Comparison of ENCODE assay signal across 1 cellular context in the genomic region with DNA sequence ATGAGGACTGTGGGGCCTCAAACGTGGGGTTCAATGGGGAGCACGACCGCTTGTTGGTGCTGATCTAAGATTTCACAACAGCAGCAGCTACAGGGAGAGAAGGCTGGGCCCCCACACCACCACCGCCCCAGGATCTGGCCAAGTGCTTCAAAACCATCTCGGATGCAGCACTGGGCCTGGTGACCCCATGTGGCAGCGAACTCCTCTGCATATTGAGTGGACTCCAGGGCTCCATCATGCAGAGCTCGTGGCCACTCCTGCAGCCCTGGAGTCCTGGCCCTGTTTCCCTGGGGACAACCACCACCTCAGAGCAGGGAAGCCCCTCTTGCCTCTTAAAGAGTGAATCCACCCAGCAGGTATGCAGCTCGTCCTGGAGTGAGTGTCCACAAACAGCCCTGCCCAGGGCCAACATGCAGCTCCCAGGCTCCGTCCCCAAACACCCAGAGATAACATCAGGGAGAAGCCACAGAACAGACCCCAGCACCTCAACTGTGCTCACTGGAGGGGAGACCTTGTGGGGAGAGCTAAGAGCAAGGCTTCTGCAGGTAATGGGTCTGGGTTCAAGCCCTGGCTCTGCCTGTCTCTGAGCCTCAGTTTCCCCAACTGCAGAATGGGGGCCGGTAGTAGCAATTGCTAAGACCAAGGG.
TF ChIP-seq lines count a peak whose summit lies in the region.

No MANE protein-coding gene starts in this region.

TF ChIP-seq in WTC11, 78 proteins besides CTCF, POLR2A, EP300 and RAD21 (continued from another document):
- TF ChIP-seq, protein P1, sequence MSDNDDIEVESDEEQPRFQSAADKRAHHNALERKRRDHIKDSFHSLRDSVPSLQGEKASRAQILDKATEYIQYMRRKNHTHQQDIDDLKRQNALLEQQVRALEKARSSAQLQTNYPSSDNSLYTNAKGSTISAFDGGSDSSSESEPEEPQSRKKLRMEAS (CRISPR knock-in tag; IDR thresholded peaks at IDR 0.05): no peak
- TF ChIP-seq, protein P2, sequence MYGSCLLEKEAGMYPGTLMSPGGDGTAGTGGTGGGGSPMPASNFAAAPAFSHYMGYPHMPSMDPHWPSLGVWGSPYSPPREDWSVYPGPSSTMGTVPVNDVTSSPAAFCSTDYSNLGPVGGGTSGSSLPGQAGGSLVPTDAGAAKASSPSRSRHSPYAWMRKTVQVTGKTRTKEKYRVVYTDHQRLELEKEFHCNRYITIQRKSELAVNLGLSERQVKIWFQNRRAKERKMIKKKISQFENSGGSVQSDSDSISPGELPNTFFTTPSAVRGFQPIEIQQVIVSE (CRISPR knock-in tag; IDR thresholded peaks at IDR 0.05; ENCODE audit: borderline replicate concordance): no peak
- TF ChIP-seq NR2C2 (CRISPR knock-in tag; IDR thresholded peaks at IDR 0.05): no peak
- TF ChIP-seq CREB1 (CRISPR knock-in tag; IDR thresholded peaks at IDR 0.05): no peak
- TF ChIP-seq GABPB1 (CRISPR knock-in tag; IDR thresholded peaks at IDR 0.05): no peak
- TF ChIP-seq, protein P3, sequence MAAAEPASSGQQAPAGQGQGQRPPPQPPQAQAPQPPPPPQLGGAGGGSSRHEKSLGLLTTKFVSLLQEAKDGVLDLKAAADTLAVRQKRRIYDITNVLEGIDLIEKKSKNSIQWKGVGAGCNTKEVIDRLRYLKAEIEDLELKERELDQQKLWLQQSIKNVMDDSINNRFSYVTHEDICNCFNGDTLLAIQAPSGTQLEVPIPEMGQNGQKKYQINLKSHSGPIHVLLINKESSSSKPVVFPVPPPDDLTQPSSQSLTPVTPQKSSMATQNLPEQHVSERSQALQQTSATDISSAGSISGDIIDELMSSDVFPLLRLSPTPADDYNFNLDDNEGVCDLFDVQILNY (CRISPR knock-in tag; IDR thresholded peaks at IDR 0.05): no peak
- TF ChIP-seq JUN (CRISPR knock-in tag; IDR thresholded peaks at IDR 0.05): no peak
- TF ChIP-seq CREM (CRISPR knock-in tag; IDR thresholded peaks at IDR 0.05): no peak
- TF ChIP-seq, protein P4, sequence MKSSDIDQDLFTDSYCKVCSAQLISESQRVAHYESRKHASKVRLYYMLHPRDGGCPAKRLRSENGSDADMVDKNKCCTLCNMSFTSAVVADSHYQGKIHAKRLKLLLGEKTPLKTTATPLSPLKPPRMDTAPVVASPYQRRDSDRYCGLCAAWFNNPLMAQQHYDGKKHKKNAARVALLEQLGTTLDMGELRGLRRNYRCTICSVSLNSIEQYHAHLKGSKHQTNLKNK (CRISPR knock-in tag; IDR thresholded peaks at IDR 0.05): no peak
- TF ChIP-seq PRRX2 (CRISPR knock-in tag; IDR thresholded peaks at IDR 0.05): no peak
- TF ChIP-seq, protein P5, sequence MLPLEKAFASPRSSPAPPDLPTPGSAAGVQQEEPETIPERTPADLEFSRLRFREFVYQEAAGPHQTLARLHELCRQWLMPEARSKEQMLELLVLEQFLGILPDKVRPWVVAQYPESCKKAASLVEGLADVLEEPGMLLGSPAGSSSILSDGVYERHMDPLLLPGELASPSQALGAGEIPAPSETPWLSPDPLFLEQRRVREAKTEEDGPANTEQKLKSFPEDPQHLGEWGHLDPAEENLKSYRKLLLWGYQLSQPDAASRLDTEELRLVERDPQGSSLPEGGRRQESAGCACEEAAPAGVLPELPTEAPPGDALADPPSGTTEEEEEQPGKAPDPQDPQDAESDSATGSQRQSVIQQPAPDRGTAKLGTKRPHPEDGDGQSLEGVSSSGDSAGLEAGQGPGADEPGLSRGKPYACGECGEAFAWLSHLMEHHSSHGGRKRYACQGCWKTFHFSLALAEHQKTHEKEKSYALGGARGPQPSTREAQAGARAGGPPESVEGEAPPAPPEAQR (CRISPR knock-in tag; IDR thresholded peaks at IDR 0.05): no peak
- TF ChIP-seq, protein P6, sequence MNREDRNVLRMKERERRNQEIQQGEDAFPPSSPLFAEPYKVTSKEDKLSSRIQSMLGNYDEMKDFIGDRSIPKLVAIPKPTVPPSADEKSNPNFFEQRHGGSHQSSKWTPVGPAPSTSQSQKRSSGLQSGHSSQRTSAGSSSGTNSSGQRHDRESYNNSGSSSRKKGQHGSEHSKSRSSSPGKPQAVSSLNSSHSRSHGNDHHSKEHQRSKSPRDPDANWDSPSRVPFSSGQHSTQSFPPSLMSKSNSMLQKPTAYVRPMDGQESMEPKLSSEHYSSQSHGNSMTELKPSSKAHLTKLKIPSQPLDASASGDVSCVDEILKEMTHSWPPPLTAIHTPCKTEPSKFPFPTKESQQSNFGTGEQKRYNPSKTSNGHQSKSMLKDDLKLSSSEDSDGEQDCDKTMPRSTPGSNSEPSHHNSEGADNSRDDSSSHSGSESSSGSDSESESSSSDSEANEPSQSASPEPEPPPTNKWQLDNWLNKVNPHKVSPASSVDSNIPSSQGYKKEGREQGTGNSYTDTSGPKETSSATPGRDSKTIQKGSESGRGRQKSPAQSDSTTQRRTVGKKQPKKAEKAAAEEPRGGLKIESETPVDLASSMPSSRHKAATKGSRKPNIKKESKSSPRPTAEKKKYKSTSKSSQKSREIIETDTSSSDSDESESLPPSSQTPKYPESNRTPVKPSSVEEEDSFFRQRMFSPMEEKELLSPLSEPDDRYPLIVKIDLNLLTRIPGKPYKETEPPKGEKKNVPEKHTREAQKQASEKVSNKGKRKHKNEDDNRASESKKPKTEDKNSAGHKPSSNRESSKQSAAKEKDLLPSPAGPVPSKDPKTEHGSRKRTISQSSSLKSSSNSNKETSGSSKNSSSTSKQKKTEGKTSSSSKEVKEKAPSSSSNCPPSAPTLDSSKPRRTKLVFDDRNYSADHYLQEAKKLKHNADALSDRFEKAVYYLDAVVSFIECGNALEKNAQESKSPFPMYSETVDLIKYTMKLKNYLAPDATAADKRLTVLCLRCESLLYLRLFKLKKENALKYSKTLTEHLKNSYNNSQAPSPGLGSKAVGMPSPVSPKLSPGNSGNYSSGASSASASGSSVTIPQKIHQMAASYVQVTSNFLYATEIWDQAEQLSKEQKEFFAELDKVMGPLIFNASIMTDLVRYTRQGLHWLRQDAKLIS (CRISPR knock-in tag; IDR thresholded peaks at IDR 0.05; ENCODE audit: borderline replicate concordance): no peak
